Comparison of ENCODE assay signal across 7 cellular contexts in genomic region chr2:41965886-41966285, GRCh38.
DNase-seq lines count a peak whose midpoint lies in the region; ATAC-seq and TF ChIP-seq lines count a peak whose summit lies in the region.

No MANE protein-coding gene starts in this region.

- no CpG with 5 or more reads among the region's 2 CpGs for WGBS in mesendoderm (ENCODE audit: extremely low coverage, insufficient coverage, low lambda C conversion rate)

- H3K36me3 ChIP-seq in mesendoderm (ENCODE audit: control insufficient read depth, insufficient read depth, low read length) (no peaks in the 10 kb centered on the region), thoracic aorta (no peaks in the 10 kb centered on the region)

- no peaks in the 10 kb centered on the region for H3K79me2 ChIP-seq in mesendoderm (ENCODE audit: control insufficient read depth, insufficient read depth, low read length)

- no peak overlapping the region for H4K5ac ChIP-seq in mesendoderm (ENCODE audit: low read length)

- H3K4me1 ChIP-seq in mesendoderm (ENCODE audit: control insufficient read depth, low read depth, low read length) (peaks cover 30% of the 10 kb centered on the region), thoracic aorta (ENCODE audit: control insufficient read depth in 1 of 2, low read depth in 2 of 2) (peaks cover 45 to 58% of the 10 kb centered on the region in 2 donors)

- H3K79me1 ChIP-seq in mesendoderm (ENCODE audit: low read length), result no peaks in the 10 kb centered on the region

- peak overlapping the region; percentile 70 for H3K56ac ChIP-seq in mesendoderm (ENCODE audit: low read length)

- H4K8ac ChIP-seq in mesendoderm (ENCODE audit: low read depth, low read length), result no peak overlapping the region

- no peak overlapping the region for H3K4me2 ChIP-seq in mesendoderm (ENCODE audit: low read length)

- no peak overlapping the region for H3K9ac ChIP-seq in mesendoderm (ENCODE audit: low read length)

- H2BK120ac ChIP-seq in mesendoderm (ENCODE audit: low read depth, low read length), result no peak overlapping the region

- H3K27ac ChIP-seq in cingulate gyrus (ENCODE audit: low read depth, low read length) (peak overlapping the region; percentile 87), mesendoderm (ENCODE audit: low read depth, low read length) (no peak overlapping the region), thoracic aorta (peak overlapping the region; percentile 77 to 88)

- no peak overlapping the region for H3K23ac ChIP-seq in mesendoderm (ENCODE audit: low read length)

- no peak overlapping the region for H2BK15ac ChIP-seq in mesendoderm (replicated peaks; ENCODE audit: low read depth)

- H3K9me3 ChIP-seq in thoracic aorta, result no peaks in the 10 kb centered on the region

- ATAC-seq in thoracic aorta (ENCODE audit: insufficient number of reproducible peaks, low FRiP score, low read depth), result no peak

- DNase-seq in LHCN-M2 (ENCODE audit: low read depth) (peak; percentile 38), mesendoderm (no peak), thoracic aorta (ENCODE audit: low spot score) (no peak), activated gamma-delta T cell treated with Interleukin-2 at 50 U/mL for 16 hours (no peak), COR-L47 (lab: John Stamatoyannopoulos, UW) (no peak), SW480 (ENCODE audit: low spot score) (no peak)

- no peaks in the 10 kb centered on the region for H3K27me3 ChIP-seq in mesendoderm (ENCODE audit: insufficient read depth, low read length, poor library complexity)
- no peaks in the 10 kb centered on the region for H3K27me3 ChIP-seq in thoracic aorta (replicated peaks; ENCODE audit: insufficient read depth)

- no peak overlapping the region for H2BK5ac ChIP-seq in mesendoderm (ENCODE audit: low read length)

- TF ChIP-seq CTCF in thoracic aorta (IDR thresholded peaks at IDR 0.05), result no peak

- H3K18ac ChIP-seq in mesendoderm (ENCODE audit: low read length), result no peak overlapping the region

- no peak overlapping the region for H3K4ac ChIP-seq in mesendoderm (ENCODE audit: low read depth, low read length)

- no peak overlapping the region for H3K4me3 ChIP-seq in mesendoderm (ENCODE audit: low read length)
- peak overlapping the region; percentile 7 for H3K4me3 ChIP-seq in thoracic aorta

- H2AK5ac ChIP-seq in mesendoderm (ENCODE audit: low read length), result no peak overlapping the region
